ENCODE assay signal across 1 cellular context in the genomic region with DNA sequence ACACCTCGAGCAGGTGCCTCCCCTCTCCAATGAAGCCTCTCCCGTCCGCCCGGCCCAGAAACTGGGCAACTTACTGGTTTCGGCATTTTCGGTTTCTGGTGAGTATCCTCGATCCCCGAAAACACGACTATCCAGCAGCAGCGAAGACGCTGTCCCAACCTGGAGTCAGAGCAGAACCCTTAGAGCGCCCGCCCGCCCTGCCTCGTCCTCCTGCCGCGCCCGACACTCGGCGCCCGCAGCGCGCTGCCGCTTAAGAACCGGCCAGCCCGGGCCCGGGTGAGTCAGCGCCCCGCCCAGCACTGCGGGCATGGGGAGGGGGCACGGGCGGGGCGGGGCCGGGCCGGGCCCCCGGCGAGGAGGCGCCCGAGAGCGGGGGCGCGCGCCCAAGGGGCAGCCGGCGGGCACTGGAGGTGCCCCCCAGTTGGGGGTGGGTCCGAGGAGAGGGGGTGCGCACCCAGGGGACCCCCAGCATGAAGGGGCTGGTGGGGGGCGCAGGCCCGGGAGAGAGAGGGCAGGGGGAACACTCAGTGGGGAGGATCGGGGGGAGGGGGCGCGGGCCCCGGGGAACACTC.
A peak's percentile ranks its signal among the peaks of the same experiment; 100 is the strongest.
TF ChIP-seq lines count a peak whose summit lies in the region.

No MANE protein-coding gene starts in this region.

TF ChIP-seq in GM12878, 131 proteins besides CTCF, POLR2A, EP300 and RAD21 (continued from another document):
- TF ChIP-seq NFYA (IDR thresholded peaks at IDR 0.05; ENCODE audit: borderline replicate concordance, low read depth, low read length) (no peak), MEF2B (IDR thresholded peaks at IDR 0.05; ENCODE audit: partially characterized antibody, poor library complexity, severe bottlenecking) (no peak), MXI1 (IDR thresholded peaks at IDR 0.05; ENCODE audit: low read depth, low read length) (0 out of 2 replicates have a peak, but pooled peaks have one; percentile 40), TCF7 (IDR thresholded peaks at IDR 0.05; ENCODE audit: borderline replicate concordance) (no peak), NRF1 (conservative IDR thresholded peaks at IDR 0.05; ENCODE audit: low read depth, low read length) (no peak), ZNF384 (IDR thresholded peaks at IDR 0.05; ENCODE audit: borderline replicate concordance, low read depth, low read length) (no peak), SUZ12 (IDR thresholded peaks at IDR 0.05; ENCODE audit: unreplicated experiment) (no peak), KDM1A (IDR thresholded peaks at IDR 0.05; ENCODE audit: borderline replicate concordance) (no peak), YBX1 (IDR thresholded peaks at IDR 0.05) (no peak), MYB (IDR thresholded peaks at IDR 0.05; ENCODE audit: borderline replicate concordance, low read depth, low read length) (no peak), LARP7 (IDR thresholded peaks at IDR 0.05) (peak; percentile 53; the same call in 1 of the 2 replicates), FOXK2 (IDR thresholded peaks at IDR 0.05) (no peak), WRNIP1 (IDR thresholded peaks at IDR 0.05; ENCODE audit: borderline replicate concordance, low read depth, low read length) (no peak), HDGF (IDR thresholded peaks at IDR 0.05) (no peak), SMC3 (IDR thresholded peaks at IDR 0.05; ENCODE audit: borderline replicate concordance, low read length) (no peak), GATAD2B (conservative IDR thresholded peaks at IDR 0.05; ENCODE audit: low read depth) (no peak; the same call in 1 of the 2 replicates), YY1 (IDR thresholded peaks at IDR 0.05; ENCODE audit: low read depth, low read length) (0 out of 2 replicates have a peak, but pooled peaks have one; percentile 13), TBL1XR1 (IDR thresholded peaks at IDR 0.05; ENCODE audit: low read depth, low read length) (no peak)
- TF ChIP-seq, protein P1, sequence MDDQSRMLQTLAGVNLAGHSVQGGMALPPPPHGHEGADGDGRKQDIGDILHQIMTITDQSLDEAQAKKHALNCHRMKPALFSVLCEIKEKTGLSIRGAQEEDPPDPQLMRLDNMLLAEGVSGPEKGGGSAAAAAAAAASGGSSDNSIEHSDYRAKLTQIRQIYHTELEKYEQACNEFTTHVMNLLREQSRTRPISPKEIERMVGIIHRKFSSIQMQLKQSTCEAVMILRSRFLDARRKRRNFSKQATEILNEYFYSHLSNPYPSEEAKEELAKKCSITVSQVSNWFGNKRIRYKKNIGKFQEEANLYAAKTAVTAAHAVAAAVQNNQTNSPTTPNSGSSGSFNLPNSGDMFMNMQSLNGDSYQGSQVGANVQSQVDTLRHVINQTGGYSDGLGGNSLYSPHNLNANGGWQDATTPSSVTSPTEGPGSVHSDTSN (IDR thresholded peaks at IDR 0.05; ENCODE audit: insufficient replicate concordance, low read depth, low read length) = peak; percentile 14
- TF ChIP-seq, protein P2, sequence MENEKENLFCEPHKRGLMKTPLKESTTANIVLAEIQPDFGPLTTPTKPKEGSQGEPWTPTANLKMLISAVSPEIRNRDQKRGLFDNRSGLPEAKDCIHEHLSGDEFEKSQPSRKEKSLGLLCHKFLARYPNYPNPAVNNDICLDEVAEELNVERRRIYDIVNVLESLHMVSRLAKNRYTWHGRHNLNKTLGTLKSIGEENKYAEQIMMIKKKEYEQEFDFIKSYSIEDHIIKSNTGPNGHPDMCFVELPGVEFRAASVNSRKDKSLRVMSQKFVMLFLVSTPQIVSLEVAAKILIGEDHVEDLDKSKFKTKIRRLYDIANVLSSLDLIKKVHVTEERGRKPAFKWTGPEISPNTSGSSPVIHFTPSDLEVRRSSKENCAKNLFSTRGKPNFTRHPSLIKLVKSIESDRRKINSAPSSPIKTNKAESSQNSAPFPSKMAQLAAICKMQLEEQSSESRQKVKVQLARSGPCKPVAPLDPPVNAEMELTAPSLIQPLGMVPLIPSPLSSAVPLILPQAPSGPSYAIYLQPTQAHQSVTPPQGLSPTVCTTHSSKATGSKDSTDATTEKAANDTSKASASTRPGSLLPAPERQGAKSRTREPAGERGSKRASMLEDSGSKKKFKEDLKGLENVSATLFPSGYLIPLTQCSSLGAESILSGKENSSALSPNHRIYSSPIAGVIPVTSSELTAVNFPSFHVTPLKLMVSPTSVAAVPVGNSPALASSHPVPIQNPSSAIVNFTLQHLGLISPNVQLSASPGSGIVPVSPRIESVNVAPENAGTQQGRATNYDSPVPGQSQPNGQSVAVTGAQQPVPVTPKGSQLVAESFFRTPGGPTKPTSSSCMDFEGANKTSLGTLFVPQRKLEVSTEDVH (IDR thresholded peaks at IDR 0.05; ENCODE audit: low read depth, partially characterized antibody) = no peak
- TF ChIP-seq, protein P3, sequence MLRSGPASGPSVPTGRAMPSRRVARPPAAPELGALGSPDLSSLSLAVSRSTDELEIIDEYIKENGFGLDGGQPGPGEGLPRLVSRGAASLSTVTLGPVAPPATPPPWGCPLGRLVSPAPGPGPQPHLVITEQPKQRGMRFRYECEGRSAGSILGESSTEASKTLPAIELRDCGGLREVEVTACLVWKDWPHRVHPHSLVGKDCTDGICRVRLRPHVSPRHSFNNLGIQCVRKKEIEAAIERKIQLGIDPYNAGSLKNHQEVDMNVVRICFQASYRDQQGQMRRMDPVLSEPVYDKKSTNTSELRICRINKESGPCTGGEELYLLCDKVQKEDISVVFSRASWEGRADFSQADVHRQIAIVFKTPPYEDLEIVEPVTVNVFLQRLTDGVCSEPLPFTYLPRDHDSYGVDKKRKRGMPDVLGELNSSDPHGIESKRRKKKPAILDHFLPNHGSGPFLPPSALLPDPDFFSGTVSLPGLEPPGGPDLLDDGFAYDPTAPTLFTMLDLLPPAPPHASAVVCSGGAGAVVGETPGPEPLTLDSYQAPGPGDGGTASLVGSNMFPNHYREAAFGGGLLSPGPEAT (IDR thresholded peaks at IDR 0.05; ENCODE audit: low read depth) = peak; percentile 23; the same call in 1 of the 2 replicates
